In genomic region chr10:73096452-73097304, GRCh38 we compare ENCODE assay signal across 1 cellular context.
TF ChIP-seq lines count a peak whose summit lies in the region.

TSS of gene P4HA1 (minus strand) at chr10:73096866. CDS start at chr10:73074883, 21,983 bp downstream.

TF ChIP-seq in HepG2, 621 proteins besides CTCF, POLR2A, EP300 and RAD21 (continued from another document and continues in another):
- TF ChIP-seq ZNF740 (CRISPR knock-in tag; IDR thresholded peaks at IDR 0.05) (no peak; the same call in 1 of the 2 replicates), ZBTB20 (CRISPR knock-in tag; IDR thresholded peaks at IDR 0.05; ENCODE audit: borderline replicate concordance, low read depth) (peak; percentile 68), RORA (CRISPR knock-in tag; IDR thresholded peaks at IDR 0.05) (no peak), ARNT (IDR thresholded peaks at IDR 0.05) (no peak), KAT8 (CRISPR knock-in tag; IDR thresholded peaks at IDR 0.05) (peak; percentile 83), ZNF383 (CRISPR knock-in tag; IDR thresholded peaks at IDR 0.05; ENCODE audit: borderline replicate concordance) (no peak), ZNF33A (CRISPR knock-in tag; IDR thresholded peaks at IDR 0.05; ENCODE audit: borderline replicate concordance) (no peak), YEATS4 (CRISPR knock-in tag; IDR thresholded peaks at IDR 0.05; ENCODE audit: borderline replicate concordance) (peak; percentile 89; the same call in 1 of the 2 replicates), FOXO4 (CRISPR knock-in tag; conservative IDR thresholded peaks at IDR 0.05) (no peak), ZNF687 (CRISPR knock-in tag; IDR thresholded peaks at IDR 0.05) (peak; percentile 97), THRA (CRISPR knock-in tag; IDR thresholded peaks at IDR 0.05; ENCODE audit: borderline replicate concordance) (no peak), POLR2G (IDR thresholded peaks at IDR 0.05; ENCODE audit: low read depth, low read length) (peak; percentile 100), ZMAT5 (CRISPR knock-in tag; IDR thresholded peaks at IDR 0.05; ENCODE audit: borderline replicate concordance, low read depth) (no peak), PREB (CRISPR knock-in tag; IDR thresholded peaks at IDR 0.05) (0 out of 2 replicates have a peak, but pooled peaks have one; percentile 19), ZNF552 (CRISPR knock-in tag; IDR thresholded peaks at IDR 0.05; ENCODE audit: borderline replicate concordance) (peak; percentile 77), CEBPG (CRISPR knock-in tag; IDR thresholded peaks at IDR 0.05) (no peak), ZNF276 (CRISPR knock-in tag; IDR thresholded peaks at IDR 0.05; ENCODE audit: low read depth) (peak; percentile 82; the same call in 1 of the 2 replicates), RAD51 (IDR thresholded peaks at IDR 0.05; ENCODE audit: borderline replicate concordance) (no peak), ZBTB1 (CRISPR knock-in tag; IDR thresholded peaks at IDR 0.05; ENCODE audit: borderline replicate concordance) (no peak), HCFC1 (IDR thresholded peaks at IDR 0.05; ENCODE audit: low read depth, low read length) (no peak), PHF21A (CRISPR knock-in tag; IDR thresholded peaks at IDR 0.05) (peak; percentile 92), THAP9 (CRISPR knock-in tag; IDR thresholded peaks at IDR 0.05; ENCODE audit: borderline replicate concordance) (peak; percentile 89; the same call in 1 of the 2 replicates), ONECUT2 (CRISPR knock-in tag; IDR thresholded peaks at IDR 0.05) (no peak; the same call in 1 of the 2 replicates), TBL1XR1 (IDR thresholded peaks at IDR 0.05; ENCODE audit: borderline replicate concordance, low read length, partially characterized antibody) (peak; percentile 14), ZFP37 (CRISPR knock-in tag; IDR thresholded peaks at IDR 0.05; ENCODE audit: borderline replicate concordance) (0 out of 2 replicates have a peak, but pooled peaks have one; percentile 25), MZF1 (CRISPR knock-in tag; IDR thresholded peaks at IDR 0.05; ENCODE audit: borderline replicate concordance) (no peak; the same call in 1 of the 2 replicates), ZNF646 (CRISPR knock-in tag; IDR thresholded peaks at IDR 0.05) (no peak), ZNF205 (CRISPR knock-in tag; IDR thresholded peaks at IDR 0.05) (peak; percentile 86), DNMT3B (CRISPR knock-in tag; conservative IDR thresholded peaks at IDR 0.05) (no peak), FOXO1 (CRISPR knock-in tag; IDR thresholded peaks at IDR 0.05) (peak; percentile 64; the same call in 1 of the 2 replicates), ZNF781 (CRISPR knock-in tag; IDR thresholded peaks at IDR 0.05; ENCODE audit: borderline replicate concordance, not compliant biosample characterization) (peak; percentile 74), ZNF160 (CRISPR knock-in tag; IDR thresholded peaks at IDR 0.05) (peak; percentile 82), ZNF10 (CRISPR knock-in tag; IDR thresholded peaks at IDR 0.05; ENCODE audit: borderline replicate concordance, low read depth) (no peak), ZNF775 (CRISPR knock-in tag; IDR thresholded peaks at IDR 0.05; ENCODE audit: borderline replicate concordance) (no peak), FOXJ3 (CRISPR knock-in tag; IDR thresholded peaks at IDR 0.05; ENCODE audit: borderline replicate concordance) (peak; percentile 73; the same call in 1 of the 2 replicates), CERS6 (CRISPR knock-in tag; IDR thresholded peaks at IDR 0.05) (no peak)
